9 cellular contexts compared by ENCODE assay signal in genomic region chr13:98754468-98754867, GRCh38. TPM values are rescaled to one million over a fixed set of nuclear protein-coding genes. Genes with fewer than 3 reads are reported as not detected.
"Had no signal": no experiment of that assay in that cellular context is flagged by ENCODE, and none has a peak within 500 bp of the region (broad histone marks: within the 10 kb centered on the region; RNA-seq: fewer than 3 reads in every experiment).

No MANE protein-coding gene starts in this region.

RNA-seq across cellular contexts. Expression of gene SLC15A1, which starts 2.0 kb away (rescaled TPM):
- total RNA-seq: left cardiac atrium, left lung, left ventricle myocardium inferior, left ventricle myocardium superior, lower lobe of right lung, lung microvascular endothelial cell, mononuclear cell, myocyte had no signal
- polyA plus RNA-seq: immature natural killer cell had no signal
